16 cellular contexts compared by ENCODE assay signal in genomic region chr3:8793242-8793641, GRCh38. TPM values are rescaled to one million over a fixed set of nuclear protein-coding genes. Genes with fewer than 3 reads are reported as not detected.
DNase-seq lines count a peak whose midpoint lies in the region; ATAC-seq and TF ChIP-seq lines count a peak whose summit lies in the region.
"Had no signal": no experiment of that assay in that cellular context is flagged by ENCODE, and none has a peak within 500 bp of the region (broad histone marks: within the 10 kb centered on the region; RNA-seq: fewer than 3 reads in every experiment).

No MANE protein-coding gene starts in this region.

- CTCF ChIA-PET in RWPE1 (lab: Yijun Ruan, JAX), result no interaction called here

- in situ Hi-C loops in G401 (cut with HindIII; ENCODE audit: low sequenced_read_pairs), result no loop called here

- H3K27ac Mint-ChIP-seq in osteocyte (ENCODE audit: unreplicated experiment), result peak overlapping the region; percentile 27
- H3K27ac Mint-ChIP-seq: CD4-positive, alpha-beta T cell; nephron had no signal

- 96 to 100% methylated on average over 6 to 7 of the region's 7 CpGs for WGBS in upper lobe of left lung, 2 donors

- no peaks in the 10 kb centered on the region for H3K27me3 Mint-ChIP-seq in osteocyte (ENCODE audit: unreplicated experiment)
- H3K27me3 Mint-ChIP-seq: CD4-positive, alpha-beta T cell had no signal

- H3K27me3 ChIP-seq in upper lobe of left lung, result no peaks in the 10 kb centered on the region
- H3K27me3 ChIP-seq: adrenal gland, sigmoid colon had no signal

- H3K27ac ChIP-seq in RWPE1 (no peak overlapping the region), upper lobe of left lung (no peak overlapping the region)
- H3K27ac ChIP-seq: adrenal gland, sigmoid colon had no signal

- H3K36me3 ChIP-seq in upper lobe of left lung, result no peaks in the 10 kb centered on the region
- H3K36me3 ChIP-seq: adrenal gland, sigmoid colon had no signal

- H3K4me1 Mint-ChIP-seq in osteocyte (ENCODE audit: unreplicated experiment), result peaks cover 11% of the 10 kb centered on the region
- H3K4me1 Mint-ChIP-seq: nephron had no signal

- no peak overlapping the region for H3K4me3 Mint-ChIP-seq in osteocyte (ENCODE audit: unreplicated experiment)
- H3K4me3 Mint-ChIP-seq: CD4-positive, alpha-beta T cell; nephron had no signal

- no peak for ATAC-seq in upper lobe of left lung (ENCODE audit: low FRiP score in 2 of 2)
- ATAC-seq: left lobe of liver; stimulated activated naive CD8-positive, alpha-beta T cell treated with anti-CD3 and anti-CD28 coated beads, Interleukin-15, Interleukin-2, amounts not matched to agents 100 U/mL and 50 U/mL, for 24 hours had no signal

- peaks cover 4% of the 10 kb centered on the region for H3K36me3 Mint-ChIP-seq in osteocyte (ENCODE audit: unreplicated experiment)

- no peaks in the 10 kb centered on the region for H3K4me1 ChIP-seq in upper lobe of left lung
- H3K4me1 ChIP-seq: adrenal gland, sigmoid colon had no signal

- H3K9me3 ChIP-seq in upper lobe of left lung, result peaks cover 0 to 6% (median 2%) of the 10 kb centered on the region in 4 donors
- H3K9me3 ChIP-seq: adrenal gland had no signal

- TF ChIP-seq CTCF in RWPE1 (conservative IDR thresholded peaks at IDR 0.05; ENCODE audit: low read depth) (no peak), epithelial cell of esophagus (IDR thresholded peaks at IDR 0.05; ENCODE audit: insufficient read depth, low read depth, low read length, missing control alignments) (no peak), osteocyte (IDR thresholded peaks at IDR 0.05) (no peak), upper lobe of left lung (IDR thresholded peaks at IDR 0.05) (no peak)

- no peak for TF ChIP-seq EP300 in upper lobe of left lung (IDR thresholded peaks at IDR 0.05)

- peaks cover 10% of the 10 kb centered on the region for H3K9me3 Mint-ChIP-seq in osteocyte (ENCODE audit: unreplicated experiment)

- POLR2A ChIA-PET in RWPE1 (lab: Yijun Ruan, JAX; ENCODE audit: low non-redundant PET), result no interaction called here

- peak; percentile 53 for DNase-seq in G401 (ENCODE audit: low spot score)
- DNase-seq in RWPE1 (ENCODE audit: low spot score), result peak; percentile 16
- peak; percentile 87 for DNase-seq in epithelial cell of esophagus (ENCODE audit: low read depth)
- DNase-seq in osteocyte (ENCODE audit: extremely low spot score, unreplicated experiment), result no peak
- no peak for DNase-seq in NCI-H510A (lab: John Stamatoyannopoulos, UW)
- DNase-seq in activated naive CD4-positive, alpha-beta T cell treated with anti-CD3 and anti-CD28 coated beads, Interleukin-2, amount 50 U/mL, for 16 hours, result no peak
- no peak for DNase-seq in upper lobe of left lung
- DNase-seq: activated T-cell treated with anti-CD3 and anti-CD28 coated beads for 4 hours; CD4-positive, alpha-beta T cell; NCI-H2171; sigmoid colon; stimulated activated naive CD8-positive, alpha-beta T cell treated with anti-CD3 and anti-CD28 coated beads, Interleukin-15, Interleukin-2, amounts not matched to agents 100 U/mL and 50 U/mL, for 24 hours had no signal

- no peak overlapping the region for H3K4me3 ChIP-seq in epithelial cell of esophagus (ENCODE audit: low read length)
- no peak overlapping the region for H3K4me3 ChIP-seq in upper lobe of left lung
- H3K4me3 ChIP-seq: adrenal gland, sigmoid colon had no signal

- no peak for TF ChIP-seq POLR2A in upper lobe of left lung (IDR thresholded peaks at IDR 0.05)

RNA-seq across cellular contexts. Expression of gene OXTR, which starts 23.8 kb away (rescaled TPM):
- total RNA-seq in G401 (2014; rRNA removed; shearing (Covaris generic)), result 0.43 and 1.1 TPM in 2 replicates
- 23.8 and 24.0 TPM in 2 replicates for total RNA-seq in osteocyte
- 10 to 100 TPM in 1 of 6 donors, under 1 TPM in 3, not detected in 2; 0.15 to 11.5 (median 0.45) TPM for total RNA-seq in upper lobe of left lung

RNA-seq across cellular contexts. Expression of gene CAV3, which starts 59.6 kb away (rescaled TPM):
- total RNA-seq in G401 (2014; rRNA removed; shearing (Covaris generic)), result not detected in 2 replicates
- total RNA-seq in osteocyte (not detected in 2 replicates), upper lobe of left lung (1 to 10 TPM in 2 of 6 donors, under 1 TPM in 2, not detected in 2; 0.17 to 1.1 (median 0.73) TPM)
- total RNA-seq: adrenal gland; CD4-positive, alpha-beta T cell; glomerular endothelial cell; left lobe of liver; sigmoid colon had no signal

Comparison
In these comparisons a context has a peak if more than half of its experiments do, and no peak if none do; other contexts are left out.
1. DNase-seq: peak in G401 (single experiment), RWPE1 (single experiment) and epithelial cell of esophagus (single experiment); none in osteocyte (single experiment), NCI-H510A (single experiment), activated naive CD4-positive, alpha-beta T cell treated with anti-CD3 and anti-CD28 coated beads, Interleukin-2, amount 50 U/mL, for 16 hours (single experiment) and upper lobe of left lung (0 of 2).